8 cellular contexts compared by ENCODE assay signal in the genomic region with DNA sequence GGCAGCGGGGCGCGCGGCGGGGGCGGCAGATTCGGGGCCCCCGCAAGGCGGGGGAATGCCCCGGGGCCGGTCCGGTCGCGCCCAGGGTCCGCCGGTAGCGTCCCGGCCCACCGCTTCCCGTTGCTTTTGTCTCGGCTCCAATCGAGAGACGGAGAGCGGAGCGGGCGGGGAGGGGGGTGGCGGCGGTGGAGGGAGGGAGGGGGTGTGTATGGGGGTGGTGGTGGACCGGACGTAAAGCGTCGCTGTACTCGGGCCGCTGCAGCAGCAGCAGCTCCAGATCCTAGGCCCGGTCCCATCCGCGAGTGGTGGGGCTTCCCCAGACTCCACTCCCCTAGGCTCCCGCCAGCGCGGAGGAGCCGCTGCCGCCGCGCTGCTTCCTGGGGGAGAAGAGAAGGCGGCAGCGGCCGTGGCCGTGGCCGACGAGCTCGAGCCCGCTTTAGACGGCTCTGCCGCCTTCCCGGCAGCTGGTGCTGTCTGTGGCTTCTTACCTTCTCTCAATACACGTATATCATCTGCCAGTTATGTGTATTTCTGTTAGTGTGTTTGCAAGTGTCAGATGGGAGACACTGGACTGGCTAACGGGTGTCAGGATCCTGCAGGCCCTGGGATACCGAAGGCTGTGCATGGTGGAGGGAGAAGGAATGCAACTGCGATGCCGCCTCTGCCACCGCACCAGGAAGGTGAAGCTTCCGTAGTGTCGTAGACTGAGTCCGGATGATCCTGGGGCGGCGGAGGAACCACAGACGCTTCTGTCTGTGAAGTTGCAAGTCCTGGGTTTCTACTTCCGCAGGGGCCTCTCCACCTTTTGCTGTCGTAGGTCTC. TPM values are rescaled to one million over a fixed set of nuclear protein-coding genes. Genes with fewer than 3 reads are reported as not detected.
DNase-seq lines count a peak whose midpoint lies in the region; ATAC-seq and TF ChIP-seq lines count a peak whose summit lies in the region.

No MANE protein-coding gene starts in this region.

- DNase-seq in AG20443 (ENCODE audit: low spot score), result peak; percentile 86
- DNase-seq in NCI-H526 (lab: John Stamatoyannopoulos, UW), result peak; percentile 50 to 81
- peak; percentile 62 to 67 for DNase-seq in activated CD4-positive, alpha-beta T cell treated with anti-CD3 and anti-CD28 coated beads, Interleukin-2, amount 50 U/mL, for 48 hours
- peak; percentile 68 for DNase-seq in ecto neural progenitor cell (ENCODE audit: low spot score)
- DNase-seq in lung (ENCODE audit: low spot score), result peak; percentile 63
- DNase-seq in stimulated activated CD4-positive, alpha-beta T cell treated with anti-CD3 and anti-CD28 coated beads, TNF-alpha, amount 100 ng/mL, for 4 hours (ENCODE audit: low read depth in 3 of 3), result peak; percentile 13 to 48 (median 46)

- ATAC-seq in GM18909 (IDR thresholded peaks at IDR 0.05; ENCODE audit: poor library complexity, unreplicated experiment), result peak; percentile 66
- peak; percentile 62 for ATAC-seq in HG03135 (IDR thresholded peaks at IDR 0.05; ENCODE audit: unreplicated experiment)
- ATAC-seq in lung (ENCODE audit: insufficient read depth, low FRiP score), result peak; percentile 82

- H3K27ac ChIP-seq in lung (ENCODE audit: low read depth in 1 of 2, low read length in 1 of 2), result peak overlapping the region; percentile 97 to 99

- no peak for TF ChIP-seq CTCF in lung (IDR thresholded peaks at IDR 0.05; ENCODE audit: control extremely low read depth, extremely low read depth)

- no peaks in the 10 kb centered on the region for H3K9me3 ChIP-seq in lung (ENCODE audit: control insufficient read depth in 2 of 2, insufficient read depth in 1 of 2, low read length in 1 of 2)

- H3K4me3 ChIP-seq in lung, result peak overlapping the region; percentile 87

- no peaks in the 10 kb centered on the region for H3K27me3 ChIP-seq in lung (ENCODE audit: control insufficient read depth, insufficient read depth)

- H3K4me1 ChIP-seq in lung (ENCODE audit: control insufficient read depth in 2 of 2, insufficient read depth in 2 of 2, low read length in 2 of 2), result peaks cover 3 to 7% of the 10 kb centered on the region in 2 donors

- 0 to 1% methylated on average over 59 to 69 of the region's 69 CpGs for WGBS in lung, 2 donors

- peaks cover 0 to 2% of the 10 kb centered on the region in 2 donors for H3K36me3 ChIP-seq in lung (ENCODE audit: control insufficient read depth in 2 of 2, insufficient read depth in 2 of 2, low read length in 2 of 2)

RNA-seq across cellular contexts. Expression of gene CNOT2, which starts 0.5 kb away (rescaled TPM):
- 100 to 1,000 TPM in 1 of 2 donors, 10 to 100 TPM in 1; 46.6 to 243 TPM for total RNA-seq in lung
- 10 to 100 TPM; 21.9 to 34.1 TPM for polyA plus RNA-seq in lung

Comparison
In these comparisons a context has a peak if more than half of its experiments do, and no peak if none do; other contexts are left out.
1. Peak in every context shown above with its lines: DNase-seq, ATAC-seq, H3K4me3 ChIP-seq and H3K27ac ChIP-seq.